ENCODE assay signal across 1 cellular context in genomic region chrX:70960728-70961127, GRCh38.
A peak's percentile ranks its signal among the peaks of the same experiment; 100 is the strongest.
TF ChIP-seq lines count a peak whose summit lies in the region.

No MANE protein-coding gene starts in this region.

TF ChIP-seq in HepG2, 621 proteins besides CTCF, POLR2A, EP300 and RAD21:
- TF ChIP-seq ZFP90 (CRISPR knock-in tag; IDR thresholded peaks at IDR 0.05; ENCODE audit: borderline replicate concordance) (no peak), STAG1 (CRISPR knock-in tag; IDR thresholded peaks at IDR 0.05) (peak; percentile 43)
